1 cellular context compared by ENCODE assay signal in the genomic region with DNA sequence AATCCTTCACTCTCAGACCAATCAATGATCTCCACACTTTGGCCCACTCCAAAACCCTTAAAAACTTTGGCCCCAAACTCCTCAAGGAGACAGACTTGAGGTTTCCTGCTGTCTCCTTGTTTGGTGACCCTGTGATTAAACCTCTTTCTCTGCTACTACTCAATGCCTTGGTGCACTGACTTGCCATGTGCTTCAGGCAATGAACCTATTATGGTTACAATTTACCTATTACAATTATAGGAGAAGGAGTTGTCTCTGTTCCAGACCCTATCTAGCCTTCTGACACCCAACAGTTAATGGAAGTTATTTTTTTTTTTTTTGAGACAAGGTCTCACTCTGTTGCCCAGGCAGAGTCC.
TF ChIP-seq lines count a peak whose summit lies in the region.

No MANE protein-coding gene starts in this region.

TF ChIP-seq in HCT116, 20 proteins besides CTCF, POLR2A, EP300 and RAD21 (continued from another document):
- TF ChIP-seq, protein P1, sequence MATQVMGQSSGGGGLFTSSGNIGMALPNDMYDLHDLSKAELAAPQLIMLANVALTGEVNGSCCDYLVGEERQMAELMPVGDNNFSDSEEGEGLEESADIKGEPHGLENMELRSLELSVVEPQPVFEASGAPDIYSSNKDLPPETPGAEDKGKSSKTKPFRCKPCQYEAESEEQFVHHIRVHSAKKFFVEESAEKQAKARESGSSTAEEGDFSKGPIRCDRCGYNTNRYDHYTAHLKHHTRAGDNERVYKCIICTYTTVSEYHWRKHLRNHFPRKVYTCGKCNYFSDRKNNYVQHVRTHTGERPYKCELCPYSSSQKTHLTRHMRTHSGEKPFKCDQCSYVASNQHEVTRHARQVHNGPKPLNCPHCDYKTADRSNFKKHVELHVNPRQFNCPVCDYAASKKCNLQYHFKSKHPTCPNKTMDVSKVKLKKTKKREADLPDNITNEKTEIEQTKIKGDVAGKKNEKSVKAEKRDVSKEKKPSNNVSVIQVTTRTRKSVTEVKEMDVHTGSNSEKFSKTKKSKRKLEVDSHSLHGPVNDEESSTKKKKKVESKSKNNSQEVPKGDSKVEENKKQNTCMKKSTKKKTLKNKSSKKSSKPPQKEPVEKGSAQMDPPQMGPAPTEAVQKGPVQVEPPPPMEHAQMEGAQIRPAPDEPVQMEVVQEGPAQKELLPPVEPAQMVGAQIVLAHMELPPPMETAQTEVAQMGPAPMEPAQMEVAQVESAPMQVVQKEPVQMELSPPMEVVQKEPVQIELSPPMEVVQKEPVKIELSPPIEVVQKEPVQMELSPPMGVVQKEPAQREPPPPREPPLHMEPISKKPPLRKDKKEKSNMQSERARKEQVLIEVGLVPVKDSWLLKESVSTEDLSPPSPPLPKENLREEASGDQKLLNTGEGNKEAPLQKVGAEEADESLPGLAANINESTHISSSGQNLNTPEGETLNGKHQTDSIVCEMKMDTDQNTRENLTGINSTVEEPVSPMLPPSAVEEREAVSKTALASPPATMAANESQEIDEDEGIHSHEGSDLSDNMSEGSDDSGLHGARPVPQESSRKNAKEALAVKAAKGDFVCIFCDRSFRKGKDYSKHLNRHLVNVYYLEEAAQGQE (IDR thresholded peaks at IDR 0.05; ENCODE audit: low read depth) = no peak
- no peak for TF ChIP-seq TCF7L2 (IDR thresholded peaks at IDR 0.05; ENCODE audit: borderline replicate concordance, extremely low read depth, insufficient read depth, insufficient read length)
